1 cellular context compared by ENCODE assay signal in the genomic region with DNA sequence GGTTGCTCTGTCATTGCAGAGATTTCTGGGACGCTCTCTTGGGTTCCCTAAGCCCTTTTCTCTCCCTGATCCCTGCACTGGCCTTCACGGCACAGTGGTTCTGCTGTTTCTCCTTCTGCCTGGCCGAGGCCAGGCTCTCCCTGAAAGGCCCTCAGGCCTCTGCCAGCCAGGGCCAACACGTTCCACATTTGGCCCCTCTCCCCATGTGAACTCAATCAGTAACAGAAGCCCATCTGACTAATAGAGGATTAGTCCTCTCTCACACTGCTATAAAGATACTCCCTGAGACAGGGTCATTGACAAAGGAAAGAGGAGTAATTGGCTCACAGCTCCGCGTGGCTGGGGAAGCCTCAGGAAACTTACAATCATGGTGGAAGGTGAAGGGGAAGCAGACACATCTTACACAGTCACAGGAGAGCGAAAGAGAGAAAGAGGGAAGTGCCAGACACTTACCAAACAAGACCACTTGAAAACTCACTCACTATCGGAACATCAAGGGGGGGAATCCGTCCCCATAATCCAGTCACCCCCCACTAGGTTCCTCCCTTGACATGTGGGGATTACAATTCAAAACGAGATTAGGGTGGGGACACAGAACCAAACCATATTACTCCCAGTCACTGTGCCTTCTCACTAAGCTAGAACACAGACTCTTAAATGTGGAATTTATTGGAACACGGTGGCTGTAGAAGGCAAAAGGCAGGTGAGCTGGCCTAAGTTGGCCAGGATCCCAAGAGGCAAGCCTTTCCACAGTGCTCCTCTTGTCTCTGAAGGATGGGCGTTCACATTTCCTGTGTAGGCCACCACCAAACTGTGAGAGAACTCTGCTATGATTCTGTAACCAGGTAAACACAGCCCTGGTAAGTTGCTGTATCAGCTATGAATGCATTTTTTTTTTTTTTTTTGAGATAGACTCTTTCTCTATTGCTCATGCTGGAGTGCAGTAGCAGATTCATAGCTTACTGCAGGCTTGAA.
TF ChIP-seq lines count a peak whose summit lies in the region.

No MANE protein-coding gene starts in this region.

TF ChIP-seq in H1, 55 proteins besides CTCF, POLR2A, EP300 and RAD21 (continued from another document):
- TF ChIP-seq POLR2AphosphoS5 (IDR thresholded peaks at IDR 0.05; ENCODE audit: low read depth, low read length) (no peak), MAFK (IDR thresholded peaks at IDR 0.05; ENCODE audit: low read depth, low read length) (no peak), SAP30 (IDR thresholded peaks at IDR 0.05; ENCODE audit: insufficient read depth, insufficient replicate concordance, low read length) (no peak), JUND (IDR thresholded peaks at IDR 0.05; ENCODE audit: low read length) (no peak), TAF1 (IDR thresholded peaks at IDR 0.05; ENCODE audit: low read depth, low read length) (no peak), BCL11A (IDR thresholded peaks at IDR 0.05; ENCODE audit: low read depth in 2 of 2, low read length in 2 of 2) (no peak), MAX (IDR thresholded peaks at IDR 0.05) (no peak), SP4 (IDR thresholded peaks at IDR 0.05; ENCODE audit: low read length) (no peak)
- TF ChIP-seq, protein P1, sequence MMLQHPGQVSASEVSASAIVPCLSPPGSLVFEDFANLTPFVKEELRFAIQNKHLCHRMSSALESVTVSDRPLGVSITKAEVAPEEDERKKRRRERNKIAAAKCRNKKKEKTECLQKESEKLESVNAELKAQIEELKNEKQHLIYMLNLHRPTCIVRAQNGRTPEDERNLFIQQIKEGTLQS (IDR thresholded peaks at IDR 0.05; ENCODE audit: insufficient read depth, low read depth, low read length) = no peak
- TF ChIP-seq, protein P2, sequence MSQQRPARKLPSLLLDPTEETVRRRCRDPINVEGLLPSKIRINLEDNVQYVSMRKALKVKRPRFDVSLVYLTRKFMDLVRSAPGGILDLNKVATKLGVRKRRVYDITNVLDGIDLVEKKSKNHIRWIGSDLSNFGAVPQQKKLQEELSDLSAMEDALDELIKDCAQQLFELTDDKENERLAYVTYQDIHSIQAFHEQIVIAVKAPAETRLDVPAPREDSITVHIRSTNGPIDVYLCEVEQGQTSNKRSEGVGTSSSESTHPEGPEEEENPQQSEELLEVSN (IDR thresholded peaks at IDR 0.05) = no peak
